21 cellular contexts compared by ENCODE assay signal in genomic region chrX:110049096-110049495, GRCh38.
"Had no signal": no experiment of that assay in that cellular context is flagged by ENCODE, and none has a peak within 500 bp of the region (broad histone marks: within the 10 kb centered on the region; RNA-seq: fewer than 3 reads in every experiment).

No MANE protein-coding gene starts in this region.

- H3K27ac ChIP-seq: esophagus squamous epithelium, foreskin keratinocyte, lower lobe of right lung, neutrophil, right lobe of liver, spleen, thoracic aorta, transverse colon had no signal

- H3K27me3 ChIP-seq: esophagus squamous epithelium, foreskin keratinocyte, neutrophil, right lobe of liver, spleen, transverse colon had no signal

- H3K36me3 ChIP-seq: lower lobe of right lung, right lobe of liver, thoracic aorta, transverse colon had no signal

- ATAC-seq: foreskin keratinocyte; lower lobe of right lung; stimulated activated naive B cell treated with anti-CD40 and anti-IgM and Interleukin-4, amounts not matched to agents 10 μg/mL and 1 μg/mL and 100 μg/mL, for 72 hours; stimulated activated naive CD8-positive, alpha-beta T cell treated with anti-CD3 and anti-CD28 coated beads, Interleukin-15, amount 100 ng/mL, for 72 hours had no signal

- H3K9me3 ChIP-seq: esophagus squamous epithelium, lower lobe of right lung, neutrophil, right lobe of liver, spleen, thoracic aorta, transverse colon had no signal

- H3K4me1 ChIP-seq: esophagus squamous epithelium, foreskin keratinocyte, right lobe of liver, transverse colon had no signal

- DNase-seq: cortex of kidney; effector memory CD4-positive, alpha-beta T cell; esophagus squamous epithelium; foreskin keratinocyte; head of caudate nucleus; hypothalamus; kidney glomerular epithelial cell; lower lobe of right lung; mesendoderm; naive B cell; right lobe of liver; spleen; stimulated activated CD4-positive, alpha-beta T cell treated with anti-CD3 and anti-CD28 coated beads, Interleukin-15, amount 100 ng/mL, for 24 hours; stimulated activated CD4-positive, alpha-beta T cell treated with anti-CD3 and anti-CD28 coated beads, Interleukin-1b, Interleukin-23, amount 100 ng/mL, for 48 hours; stimulated activated CD4-positive, alpha-beta T cell treated with anti-CD3 and anti-CD28 coated beads, Interleukin-4, amount 100 ng/mL, for 24 hours; stimulated activated naive B cell treated with anti-CD40 and anti-IgM and Interleukin-4, amounts not matched to agents 10 μg/mL and 1 μg/mL and 100 μg/mL, for 72 hours; stimulated activated naive CD8-positive, alpha-beta T cell treated with anti-CD3 and anti-CD28 coated beads, Interleukin-15, amount 100 ng/mL, for 72 hours; substantia nigra; transverse colon had no signal

- H3K4me3 ChIP-seq: esophagus squamous epithelium, lower lobe of right lung, right lobe of liver, spleen, thoracic aorta, transverse colon had no signal
